15 cellular contexts compared by ENCODE assay signal in the genomic region with DNA sequence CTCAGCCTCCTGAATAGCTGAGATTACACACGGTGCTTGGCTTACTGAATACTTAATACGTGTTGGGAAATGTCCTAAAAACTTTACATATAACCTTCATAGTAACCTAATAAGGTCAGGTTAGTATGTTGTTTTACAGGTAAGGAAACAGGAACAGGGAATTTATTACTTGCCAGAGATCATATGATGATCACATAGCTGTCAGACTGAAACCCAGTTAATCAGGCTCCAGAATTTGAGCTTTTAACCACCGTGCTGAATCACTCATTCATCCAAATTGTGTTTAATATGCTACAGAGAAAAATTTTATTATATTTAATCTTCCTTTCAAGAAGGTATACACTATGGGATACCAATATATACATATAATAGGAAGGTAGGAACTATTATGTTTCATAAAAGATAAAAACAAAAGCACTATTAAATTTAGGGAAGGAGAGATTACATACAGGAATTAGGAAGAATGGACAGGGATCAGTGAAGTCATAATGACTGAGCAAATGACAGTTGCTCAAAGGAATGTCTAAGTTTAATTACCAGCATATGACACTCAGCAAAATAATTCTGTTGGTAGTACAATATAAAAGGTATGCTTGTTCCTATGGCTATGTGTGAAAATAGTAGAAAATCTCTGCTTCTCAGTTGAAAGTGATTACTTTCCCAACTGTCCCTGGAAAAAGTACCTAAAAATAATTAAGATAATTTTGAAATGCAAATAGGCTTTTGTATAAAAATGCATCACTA. TPM values are rescaled to one million over a fixed set of nuclear protein-coding genes. Genes with fewer than 3 reads are reported as not detected.
DNase-seq lines count a peak whose midpoint lies in the region; ATAC-seq, FAIRE-seq and TF ChIP-seq lines count a peak whose summit lies in the region.
"Had no signal": no experiment of that assay in that cellular context is flagged by ENCODE, and none has a peak within 500 bp of the region (broad histone marks: within the 10 kb centered on the region; RNA-seq: fewer than 3 reads in every experiment).

No MANE protein-coding gene starts in this region.

- H3K14ac ChIP-seq in IMR-90 (replicated peaks; ENCODE audit: low read depth, low read length) = no peak overlapping the region

- no peak overlapping the region for H3K9ac ChIP-seq in IMR-90 (ENCODE audit: low read depth, low read length)
- H3K9ac ChIP-seq in keratinocyte (ENCODE audit: control insufficient read depth, extremely low read depth, insufficient read depth, low read length) = no peak overlapping the region

- POLR2A ChIA-PET in IMR-90 (lab: Charles Lee; ENCODE audit: unreplicated experiment) = no interaction called here

- H3K4ac ChIP-seq in IMR-90 (ENCODE audit: low read depth, low read length) = no peak overlapping the region; the same call in 1 of the 2 replicates

- H3K23ac ChIP-seq in IMR-90 (ENCODE audit: low read depth, low read length) = no peak overlapping the region

- H4K91ac ChIP-seq in IMR-90 (ENCODE audit: insufficient read depth, low read depth, low read length) = no peak overlapping the region

- no peak overlapping the region for H2BK15ac ChIP-seq in IMR-90 (ENCODE audit: low read depth, low read length)

- in situ Hi-C loops in IMR-90 (cut with MboI; ENCODE audit: low sequenced_read_pairs) = loop anchor here (25.0 kb wide), 1 partner anchor 374 kb away; no protein-coding TSS in a partner anchor

- DNase-seq in AG10803 (ENCODE audit: low read depth) = peak; percentile 75
- DNase-seq in IMR-90 = peak; percentile 64
- DNase-seq in astrocyte of the hippocampus (ENCODE audit: low read depth, low spot score) = peak; percentile 21
- no peak for DNase-seq in keratinocyte (ENCODE audit: low read depth, low spot score)
- DNase-seq in NK-92 (lab: John Stamatoyannopoulos, UW; ENCODE audit: unreplicated experiment) = no peak
- no peak for DNase-seq in NCI-H1092 (lab: John Stamatoyannopoulos, UW)
- DNase-seq: activated T-cell treated with anti-CD3 and anti-CD28 coated beads, Interleukin-2, amount 50 U/mL, for 1 hour; Calu3; erythroblast; Karpas-422; NCI-H526 treated with DMSO at 0.1 percent for 48 hours; nucleus accumbens; sigmoid colon had no signal

- no peak for TF ChIP-seq RAD21 in IMR-90 (IDR thresholded peaks at IDR 0.05; ENCODE audit: low read length)

- H2BK5ac ChIP-seq in IMR-90 (ENCODE audit: low read depth, low read length, poor library complexity, severe bottlenecking) = peak overlapping the region; percentile 40

- H3K56ac ChIP-seq in IMR-90 (ENCODE audit: extremely low read depth, insufficient read depth, low read length) = no peak overlapping the region

- H3K4me3 ChIP-seq in AG10803 (ENCODE audit: low read length) (no peak overlapping the region), IMR-90 (ENCODE audit: insufficient read depth, low read depth, low read length) (no peak overlapping the region), keratinocyte (ENCODE audit: control insufficient read depth in 2 of 3, extremely low read depth in 1 of 3, insufficient read depth in 2 of 3, low read depth in 1 of 3, low read length in 3 of 3) (no peak overlapping the region)
- H3K4me3 ChIP-seq: sigmoid colon had no signal

- FAIRE-seq in keratinocyte (lab: Jason Lieb, UNC) = peak; percentile 36

- H2BK20ac ChIP-seq in IMR-90 (ENCODE audit: low read depth, low read length) = no peak overlapping the region; the same call in 1 of the 2 replicates

- no peak for TF ChIP-seq POLR2A in IMR-90 (IDR thresholded peaks at IDR 0.05; ENCODE audit: low read depth, low read length)

- no peak for TF ChIP-seq CTCF in AG10803 (conservative IDR thresholded peaks at IDR 0.05; ENCODE audit: low read length)
- TF ChIP-seq CTCF in IMR-90 (conservative IDR thresholded peaks at IDR 0.05; ENCODE audit: low read depth, low read length) = no peak
- no peak for TF ChIP-seq CTCF in keratinocyte (optimal IDR thresholded peaks at IDR 0.05 in 1 of 3, IDR thresholded peaks at IDR 0.05 in 1 of 3, conservative IDR thresholded peaks at IDR 0.05 in 1 of 3; ENCODE audit: extremely low read depth in 1 of 3, insufficient read depth in 2 of 3, low read length in 3 of 3)

- H3K4me2 ChIP-seq in IMR-90 (ENCODE audit: low read depth, low read length) = no peak overlapping the region
- peak overlapping the region; percentile 56 for H3K4me2 ChIP-seq in keratinocyte (ENCODE audit: control insufficient read depth, extremely low read depth, insufficient read depth, low read depth, low read length)

- peak; percentile 66 for ATAC-seq in IMR-90 (ENCODE audit: low read depth)
- ATAC-seq in HG03095 (IDR thresholded peaks at IDR 0.05; ENCODE audit: unreplicated experiment) = no peak
- no peak for ATAC-seq in HG03460 (IDR thresholded peaks at IDR 0.05; ENCODE audit: unreplicated experiment)

- no peak overlapping the region for H2AK5ac ChIP-seq in IMR-90 (ENCODE audit: low read depth, low read length)

- H4K20me1 ChIP-seq in IMR-90 (ENCODE audit: insufficient read depth, low read length) (peaks cover 2% of the 10 kb centered on the region; the same call in 1 of the 2 replicates), keratinocyte (ENCODE audit: control insufficient read depth, extremely low read depth, insufficient read depth, low read length) (no peaks in the 10 kb centered on the region)

- no peak overlapping the region for H2BK120ac ChIP-seq in IMR-90 (ENCODE audit: low read depth, low read length)

- peak overlapping the region; percentile 45; the same call in 1 of the 2 replicates for H4K5ac ChIP-seq in IMR-90 (ENCODE audit: low read depth, low read length)

- no TSS peak for BruUV-seq in IMR-90 (replicated peaks; lab: Mats Ljungman, UMichigan)

- no peak overlapping the region; a peak in 1 of 4 replicates for H4K8ac ChIP-seq in IMR-90 (ENCODE audit: low read depth in 2 of 2, low read length in 2 of 2)

- WGBS in IMR-90 (ENCODE audit: extremely low coverage in 2 of 2, insufficient read length in 1 of 2), 2 experiments = no CpG with 5 or more reads among the region's 3 CpGs

- H3K9me3 ChIP-seq in IMR-90 (ENCODE audit: control insufficient read depth, insufficient read depth, low read length) = no peaks in the 10 kb centered on the region
- no peaks in the 10 kb centered on the region for H3K9me3 ChIP-seq in keratinocyte (ENCODE audit: control insufficient read depth, low read depth, low read length)
- H3K9me3 ChIP-seq: sigmoid colon had no signal

- H3K27me3 ChIP-seq in IMR-90 (ENCODE audit: control insufficient read depth, insufficient read depth, low read length) = no peaks in the 10 kb centered on the region
- H3K27me3 ChIP-seq in keratinocyte (ENCODE audit: control insufficient read depth, extremely low read depth, insufficient read depth, low read length) = no peaks in the 10 kb centered on the region
- H3K27me3 ChIP-seq: sigmoid colon had no signal

- no peak overlapping the region for H2AK9ac ChIP-seq in IMR-90 (replicated peaks; ENCODE audit: low read depth, low read length, poor library complexity)

- H3K4me1 ChIP-seq in IMR-90 (ENCODE audit: control insufficient read depth, insufficient read depth, low read length) (peaks cover 3% of the 10 kb centered on the region), keratinocyte (ENCODE audit: control insufficient read depth, extremely low read depth, insufficient read depth, low read length) (peaks cover 14% of the 10 kb centered on the region)

- CTCF ChIA-PET in IMR-90 (lab: Yijun Ruan, JAX) = no interaction called here

- no peak overlapping the region for H3K27ac ChIP-seq in IMR-90 (ENCODE audit: insufficient read depth, low read length)
- peak overlapping the region; percentile 61 for H3K27ac ChIP-seq in keratinocyte (ENCODE audit: control insufficient read depth, insufficient read depth, low read length)
- H3K27ac ChIP-seq: sigmoid colon had no signal

- intact Hi-C loops in IMR-90 (cut with micrococcal nuclease) = loop anchor here (10.0 kb wide), 1 partner anchor 894 kb away; no protein-coding TSS in a partner anchor

- no peaks in the 10 kb centered on the region for H3K79me2 ChIP-seq in keratinocyte (ENCODE audit: control insufficient read depth, insufficient read depth, low read length)

- H3K79me1 ChIP-seq in IMR-90 (ENCODE audit: low read depth in 1 of 2, low read length in 2 of 2) = peaks cover 0 to 7% of the 10 kb centered on the region in 2 experiments; a peak in 2 of 4 replicates

- H3K18ac ChIP-seq in IMR-90 (ENCODE audit: low read depth, low read length) = no peak overlapping the region

- dilution Hi-C loops in IMR-90 (cut with HindIII; ENCODE audit: low sequenced_read_pairs, unreplicated experiment) (no loop called here), keratinocyte (cut with MboI; ENCODE audit: extremely low pct_ligation_motif_present, low sequenced_read_pairs) (no loop called here)

- H3K9me1 ChIP-seq in IMR-90 (ENCODE audit: insufficient read depth, low read length) = no peaks in the 10 kb centered on the region
- H3K9me1 ChIP-seq in keratinocyte (ENCODE audit: control insufficient read depth, extremely low read depth, insufficient read depth, low read length) = no peaks in the 10 kb centered on the region

- H2AFZ ChIP-seq in IMR-90 (replicated peaks; ENCODE audit: low read length, poor library complexity) = no peak overlapping the region
- no peak overlapping the region for H2AFZ ChIP-seq in keratinocyte (ENCODE audit: control insufficient read depth, low read length)

- H3K36me3 ChIP-seq in IMR-90 (ENCODE audit: control insufficient read depth, insufficient read depth, low read length) (peaks cover 18% of the 10 kb centered on the region), keratinocyte (ENCODE audit: control insufficient read depth in 2 of 2, extremely low read depth in 1 of 2, insufficient read depth in 2 of 2, low read length in 2 of 2) (no peaks in the 10 kb centered on the region)

TF ChIP-seq in IMR-90, 13 proteins besides CTCF, POLR2A, EP300 and RAD21 (continues in another document):
- TF ChIP-seq FOS (IDR thresholded peaks at IDR 0.05; ENCODE audit: low read depth, low read length) = no peak
- TF ChIP-seq MAFK (IDR thresholded peaks at IDR 0.05; ENCODE audit: low read depth, low read length) = peak; percentile 48

RNA-seq across cellular contexts. Expression of gene HEATR5A, which starts 59.3 kb away (rescaled TPM):
- total RNA-seq in IMR-90 (2012; rRNA removed) = 46.4 and 48.9 TPM in 2 replicates
- polyA plus RNA-seq in IMR-90 (2012; rRNA removed) (12.6 and 14.0 TPM in 2 replicates), keratinocyte (12.7 to 16.7 TPM (median 15.1 TPM) in 3 replicates)
- polyA plus RNA-seq in IMR-90 (2012; cell fraction: cytosol; rRNA removed) = 3.5 and 4.5 TPM in 2 replicates
- 4.7 and 17.4 TPM in 2 replicates for polyA plus RNA-seq in IMR-90 (2012; cell fraction: nucleus; rRNA removed; ENCODE audit: low replicate concordance)
- 5.9 TPM for polyA plus RNA-seq in keratinocyte (2011; ENCODE audit: low read depth)
- 5.9 and 12.7 TPM in 2 replicates for polyA plus RNA-seq in keratinocyte (2011; cell fraction: cytosol; rRNA removed)
- polyA plus RNA-seq in keratinocyte (2011; cell fraction: nucleus; rRNA removed) = 19.3 and 19.4 TPM in 2 replicates
- polyA plus RNA-seq in keratinocyte (2012; ENCODE audit: low replicate concordance) = 6.5 and 9.9 TPM in 2 replicates
- 16.0 to 35.2 TPM (median 32.3 TPM) in 3 replicates for polyA minus RNA-seq in keratinocyte
- 15.7 TPM for polyA minus RNA-seq in keratinocyte (2011; cell fraction: cytosol; rRNA and poly(A)+ RNA removed)
- 29.2 and 52.2 TPM in 2 replicates for polyA minus RNA-seq in keratinocyte (2011; cell fraction: nucleus; rRNA and poly(A)+ RNA removed)

Comparison
In these comparisons a context has a peak if more than half of its experiments do, and no peak if none do; other contexts are left out.
1. DNase-seq: peak in AG10803 (single experiment), IMR-90 (single experiment) and astrocyte of the hippocampus (single experiment); none in keratinocyte (single experiment), NK-92 (single experiment) and NCI-H1092 (single experiment).